Comparison of ENCODE assay signal across 27 cellular contexts in genomic region chr4:10620935-10621488, GRCh38.
DNase-seq lines count a peak whose midpoint lies in the region; ATAC-seq and TF ChIP-seq lines count a peak whose summit lies in the region.
"Had no signal": no experiment of that assay in that cellular context is flagged by ENCODE, and none has a peak within 500 bp of the region (broad histone marks: within the 10 kb centered on the region; RNA-seq: fewer than 3 reads in every experiment).

No MANE protein-coding gene starts in this region.

- no peak for TF ChIP-seq POLR2A in testis (IDR thresholded peaks at IDR 0.05)

- H3K4me1 ChIP-seq in testis (no peaks in the 10 kb centered on the region), heart right ventricle (no peaks in the 10 kb centered on the region)
- H3K4me1 ChIP-seq: HAP-1, uterus had no signal

- H3K4me3 ChIP-seq in testis, result no peak overlapping the region
- H3K4me3 ChIP-seq in heart right ventricle, result no peak overlapping the region
- H3K4me3 ChIP-seq: HAP-1, SK-N-MC, uterus had no signal

- DNase-seq in NCI-H146 (lab: John Stamatoyannopoulos, UW) (peak; percentile 19), NCI-H146 treated with DMSO at 0.1 percent for 48 hours (lab: John Stamatoyannopoulos, UW; ENCODE audit: unreplicated experiment) (no peak), NCI-H2029 treated with DMSO at 0.1 percent for 48 hours (lab: John Stamatoyannopoulos, UW) (peak; percentile 93), NCI-H748 treated with DMSO at 0.1 percent for 48 hours (lab: John Stamatoyannopoulos, UW) (peak; percentile 37), testis (peak; percentile 20), Right ventricle myocardium inferior (ENCODE audit: missing footprints) (no peak), heart right ventricle (no peak)
- DNase-seq: activated CD4-positive, alpha-beta memory T cell treated with anti-CD3 and anti-CD28 coated beads for 36 hours; activated CD4-positive, CD25-positive, alpha-beta regulatory T cell treated with anti-CD3 and anti-CD28 coated beads, Interleukin-2, amount 50 U/mL, for 72 hours; activated CD8-positive, alpha-beta memory T cell treated with anti-CD3 and anti-CD28 coated beads, Interleukin-2, amount 50 U/mL, for 4 hours; anterior cingulate cortex; CD4-positive, CD25-positive, alpha-beta regulatory T cell; DMS153; effector CD4-positive, alpha-beta T cell; GF-D8; islet precursor cell; midbrain; naive thymus-derived CD8-positive, alpha-beta T cell; NCI-H1436; NCI-H446 treated with DMSO at 0.1 percent for 48 hours; occipital lobe; stimulated activated naive CD4-positive, alpha-beta T cell treated with Interleukin-2 at 50 U/mL for 16 hours; T-helper 17 cell; uterus had no signal

- no peaks in the 10 kb centered on the region for H3K27me3 ChIP-seq in testis
- peaks cover 0 to 7% (median 0%) of the 10 kb centered on the region in 7 donors for H3K27me3 ChIP-seq in heart right ventricle
- H3K27me3 ChIP-seq: uterus had no signal

- H3K36me3 ChIP-seq in testis (ENCODE audit: low read depth, missing control alignments) (no peaks in the 10 kb centered on the region), heart right ventricle (no peaks in the 10 kb centered on the region)
- H3K36me3 ChIP-seq: HAP-1, uterus had no signal

- no peak for ATAC-seq in esophagus mucosa
- ATAC-seq in Right ventricle myocardium inferior, result no peak
- no peak for ATAC-seq in heart right ventricle
- ATAC-seq: naive thymus-derived CD8-positive, alpha-beta T cell; T-helper 17 cell had no signal

- no peak for TF ChIP-seq CTCF in testis (IDR thresholded peaks at IDR 0.05)
- no peak for TF ChIP-seq CTCF in heart right ventricle (IDR thresholded peaks at IDR 0.05)

- WGBS in testis, 2 donors, result 77% methylated on average over 13 of the region's 13 CpGs
- WGBS in heart right ventricle, 2 donors, result 71 to 72% methylated on average over 13 of the region's 13 CpGs

- no peak overlapping the region for H3K27ac ChIP-seq in testis
- no peak overlapping the region for H3K27ac ChIP-seq in heart right ventricle
- H3K27ac ChIP-seq: SK-N-MC, uterus had no signal

- H3K9me3 ChIP-seq in testis, result no peaks in the 10 kb centered on the region
- no peaks in the 10 kb centered on the region for H3K9me3 ChIP-seq in heart right ventricle
- H3K9me3 ChIP-seq: HAP-1, uterus had no signal

- intact Hi-C loops in testis (cut with DNase I; ENCODE audit: low total_unique reads) (no loop called here), Right ventricle myocardium inferior (cut with DNase I) (no loop called here), heart right ventricle (cut with DNase I) (no loop called here)

Comparison
In these comparisons a context has a peak if more than half of its experiments do, and no peak if none do; other contexts are left out.
1. DNase-seq: peak in NCI-H146 (single experiment), NCI-H2029 treated with DMSO at 0.1 percent for 48 hours (single experiment), NCI-H748 treated with DMSO at 0.1 percent for 48 hours (single experiment) and testis (single experiment); none in NCI-H146 treated with DMSO at 0.1 percent for 48 hours (single experiment), Right ventricle myocardium inferior (single experiment) and heart right ventricle (0 of 2).